In genomic region chr2:38797953-38798352, GRCh38 we compare ENCODE assay signal across 22 cellular contexts. TPM values are rescaled to one million over a fixed set of nuclear protein-coding genes. Genes with fewer than 3 reads are reported as not detected.
A peak's percentile ranks its signal among the peaks of the same experiment; 100 is the strongest.
DNase-seq lines count a peak whose midpoint lies in the region; ATAC-seq, FAIRE-seq and TF ChIP-seq lines count a peak whose summit lies in the region.
"Had no signal": no experiment of that assay in that cellular context is flagged by ENCODE, and none has a peak within 500 bp of the region (broad histone marks: within the 10 kb centered on the region; RNA-seq: fewer than 3 reads in every experiment).

No MANE protein-coding gene starts in this region.

- no peak overlapping the region for H3K4me3 Mint-ChIP-seq in nephron progenitor cell
- H3K4me3 Mint-ChIP-seq: CD8-positive, alpha-beta T cell; GM23338 had no signal

- H3K36me3 ChIP-seq in IMR-90 (ENCODE audit: control insufficient read depth, insufficient read depth, low read length) (peaks cover 13% of the 10 kb centered on the region), hepatocyte (replicated peaks; ENCODE audit: insufficient read depth, low read depth) (no peaks in the 10 kb centered on the region), Karpas-422 (ENCODE audit: insufficient read depth, low read length) (peaks cover 10% of the 10 kb centered on the region; the same call in 1 of the 2 replicates)

- H2AK9ac ChIP-seq in IMR-90 (replicated peaks; ENCODE audit: low read depth, low read length, poor library complexity) = no peak overlapping the region

- H3K27ac ChIP-seq in A549 (peak overlapping the region; percentile 24 to 36; a peak in 3 of 6 replicates), IMR-90 (ENCODE audit: insufficient read depth, low read length) (no peak overlapping the region), hepatocyte (peak overlapping the region; percentile 30), Karpas-422 (ENCODE audit: low read length) (no peak overlapping the region)
- H3K27ac ChIP-seq: BLaER1 treated with 17β-estradiol and CSF1 and Interleukin-3, amounts not matched to agents 10 nM and 100 nM; HL-60; RWPE1 had no signal

- H4K20me1 ChIP-seq in IMR-90 (ENCODE audit: insufficient read depth, low read length) = no peaks in the 10 kb centered on the region
- no peaks in the 10 kb centered on the region for H4K20me1 ChIP-seq in hepatocyte (ENCODE audit: insufficient read depth, poor library complexity, severe bottlenecking)
- no peaks in the 10 kb centered on the region for H4K20me1 ChIP-seq in Karpas-422 (ENCODE audit: insufficient read depth, low read depth, low read length)
- H4K20me1 ChIP-seq: BLaER1 treated with 17β-estradiol and CSF1 and Interleukin-3, amounts not matched to agents 10 nM and 100 nM had no signal

- CTCF ChIA-PET in A549 (lab: Yijun Ruan, JAX) (interaction anchor here (0.6 to 0.9 kb wide), 2 partner anchors 8 to 52 kb away, joined by 3 to 4 read pairs; no protein-coding TSS in a partner anchor), IMR-90 (lab: Yijun Ruan, JAX) (no interaction called here)

- H3K79me2 ChIP-seq in hepatocyte (no peaks in the 10 kb centered on the region), Karpas-422 (ENCODE audit: low read length) (no peaks in the 10 kb centered on the region)

- no peaks in the 10 kb centered on the region for H3K27me3 Mint-ChIP-seq in nephron progenitor cell (ENCODE audit: low read depth, poor library complexity)

- H3K9me2 ChIP-seq in hepatocyte (replicated peaks; ENCODE audit: insufficient read depth) = no peaks in the 10 kb centered on the region
- H3K9me2 ChIP-seq in Karpas-422 (replicated peaks; ENCODE audit: insufficient read depth, low read length) = no peaks in the 10 kb centered on the region

- no peak overlapping the region for H3K4ac ChIP-seq in IMR-90 (ENCODE audit: low read depth, low read length)

- peak overlapping the region; percentile 89 for H3K27ac Mint-ChIP-seq in nephron progenitor cell
- H3K27ac Mint-ChIP-seq: CD8-positive, alpha-beta T cell; GM23338 had no signal

- peak; percentile 41 to 52; a peak in 4 of 6 replicates for ATAC-seq in A549
- no peak for ATAC-seq in IMR-90 (ENCODE audit: low read depth)
- ATAC-seq: CD8-positive, alpha-beta T cell; GM23338; PC-3 had no signal

- no peak for DNase-seq in A549 (ENCODE audit: low read depth in 1 of 2, low spot score in 1 of 2)
- DNase-seq in IMR-90 = no peak
- no peak for DNase-seq in hepatocyte (ENCODE audit: low spot score)
- DNase-seq in nephron progenitor cell = no peak
- no peak for DNase-seq in OCI-M1 (lab: John Stamatoyannopoulos, UW)
- no peak for DNase-seq in Karpas-422
- no peak for DNase-seq in HuH-7.5 (ENCODE audit: low spot score)
- DNase-seq: CD8-positive, alpha-beta T cell; DMS53; HCEC 1CT; NCI-H1694 treated with DMSO at 0.1 percent for 48 hours; NCI-H2107; NCI-H510A treated with DMSO at 0.1 percent for 48 hours; NCI-H82; PC-3; SIG-M5 had no signal

- no peaks in the 10 kb centered on the region for H3K9me3 Mint-ChIP-seq in nephron progenitor cell
- H3K9me3 Mint-ChIP-seq: CD8-positive, alpha-beta T cell; GM23338 had no signal

- no peak overlapping the region for H3K56ac ChIP-seq in IMR-90 (ENCODE audit: extremely low read depth, insufficient read depth, low read length)

- H2BK15ac ChIP-seq in IMR-90 (ENCODE audit: low read depth, low read length) = no peak overlapping the region

- no peak for FAIRE-seq in A549 (lab: Jason Lieb, UNC)
- FAIRE-seq: GM12891, HTR-8/SVneo had no signal

- H3K14ac ChIP-seq in IMR-90 (replicated peaks; ENCODE audit: low read depth, low read length) = no peak overlapping the region

- H2BK20ac ChIP-seq in IMR-90 (ENCODE audit: low read depth, low read length) = no peak overlapping the region

- H3K36me3 Mint-ChIP-seq in nephron progenitor cell (ENCODE audit: low read depth) = peaks cover 40% of the 10 kb centered on the region

- H3K9me1 ChIP-seq in IMR-90 (ENCODE audit: insufficient read depth, low read length) = 0 out of 2 replicates have a peak, but pooled peaks cover 4% of the 10 kb centered on the region

- H3K9me3 ChIP-seq in A549 (no peaks in the 10 kb centered on the region), IMR-90 (ENCODE audit: control insufficient read depth, insufficient read depth, low read length) (no peaks in the 10 kb centered on the region), hepatocyte (ENCODE audit: low read depth) (no peaks in the 10 kb centered on the region), Karpas-422 (ENCODE audit: low read length) (no peaks in the 10 kb centered on the region)
- H3K9me3 ChIP-seq: BLaER1 treated with 17β-estradiol and CSF1 and Interleukin-3, amounts not matched to agents 10 nM and 100 nM had no signal

- no peak for TF ChIP-seq CTCF in A549 (IDR thresholded peaks at IDR 0.05)
- no peak for TF ChIP-seq CTCF in IMR-90 (conservative IDR thresholded peaks at IDR 0.05; ENCODE audit: low read depth, low read length)
- no peak for TF ChIP-seq CTCF in hepatocyte (IDR thresholded peaks at IDR 0.05; ENCODE audit: poor library complexity)
- no peak for TF ChIP-seq CTCF in nephron progenitor cell (IDR thresholded peaks at IDR 0.05)

- H3K79me1 ChIP-seq in IMR-90 (ENCODE audit: low read depth in 1 of 2, low read length in 2 of 2) = no peaks in the 10 kb centered on the region

- H3K23ac ChIP-seq in IMR-90 (ENCODE audit: low read depth, low read length) = no peak overlapping the region

- no peak overlapping the region for H2AFZ ChIP-seq in IMR-90 (replicated peaks; ENCODE audit: low read length, poor library complexity)
- H2AFZ ChIP-seq in hepatocyte = no peak overlapping the region
- H2AFZ ChIP-seq in Karpas-422 (ENCODE audit: low read length) = no peak overlapping the region
- H2AFZ ChIP-seq: GM23338 had no signal

- WGBS in A549 (ENCODE audit: missing lambda C conversion rate) = 82% methylated on average over 3 of the region's 3 CpGs
- no CpG with 5 or more reads among the region's 3 CpGs for WGBS in IMR-90 (ENCODE audit: extremely low coverage in 2 of 2, insufficient read length in 1 of 2), 2 experiments
- WGBS in hepatocyte (ENCODE audit: low lambda C conversion rate, missing lambda C conversion rate) = 82% methylated on average over 3 of the region's 3 CpGs

- no peak for TF ChIP-seq RAD21 in A549 (conservative IDR thresholded peaks at IDR 0.05 in 1 of 2, IDR thresholded peaks at IDR 0.05 in 1 of 2)
- TF ChIP-seq RAD21 in IMR-90 (IDR thresholded peaks at IDR 0.05; ENCODE audit: low read length) = no peak

- H3K18ac ChIP-seq in IMR-90 (ENCODE audit: low read depth, low read length) = no peak overlapping the region

- no peak overlapping the region for H4K91ac ChIP-seq in IMR-90 (ENCODE audit: insufficient read depth, low read depth, low read length)

- no peak overlapping the region for H2AK5ac ChIP-seq in IMR-90 (ENCODE audit: low read depth, low read length)

- H3K27me3 ChIP-seq in IMR-90 (ENCODE audit: control insufficient read depth, insufficient read depth, low read length) = no peaks in the 10 kb centered on the region
- no peaks in the 10 kb centered on the region for H3K27me3 ChIP-seq in hepatocyte
- no peaks in the 10 kb centered on the region for H3K27me3 ChIP-seq in Karpas-422 (ENCODE audit: low read length)
- H3K27me3 ChIP-seq: BLaER1 treated with 17β-estradiol and CSF1 and Interleukin-3, amounts not matched to agents 10 nM and 100 nM had no signal

- POLR2A ChIA-PET in A549 (lab: Yijun Ruan, JAX) (interaction anchor here (7.4 kb wide), 1 partner anchor 48 kb away, joined by 38 read pairs; the partner anchor contains the start of gene SRSF7), IMR-90 (lab: Charles Lee; ENCODE audit: unreplicated experiment) (no interaction called here)

- TF ChIP-seq POLR2A in A549 (IDR thresholded peaks at IDR 0.05; ENCODE audit: low read length) = no peak
- TF ChIP-seq POLR2A in IMR-90 (IDR thresholded peaks at IDR 0.05; ENCODE audit: low read depth, low read length) = no peak

- TSS peak; percentile 95 for BruUV-seq in IMR-90 (replicated peaks; lab: Mats Ljungman, UMichigan)

- intact Hi-C loops in IMR-90 (cut with micrococcal nuclease) = no loop called here

- dilution Hi-C loops in IMR-90 (cut with HindIII; ENCODE audit: low sequenced_read_pairs, unreplicated experiment) = no loop called here

- H3K9ac ChIP-seq in IMR-90 (ENCODE audit: low read depth, low read length) (no peak overlapping the region), Karpas-422 (ENCODE audit: low read length) (no peak overlapping the region)
- H3K9ac ChIP-seq: BLaER1 treated with 17β-estradiol and CSF1 and Interleukin-3, amounts not matched to agents 10 nM and 100 nM had no signal

- H4K8ac ChIP-seq in IMR-90 (ENCODE audit: low read depth in 2 of 2, low read length in 2 of 2) = no peak overlapping the region

- H3K4me1 ChIP-seq in A549 = peaks cover 28% of the 10 kb centered on the region
- H3K4me1 ChIP-seq in IMR-90 (ENCODE audit: control insufficient read depth, insufficient read depth, low read length) = no peaks in the 10 kb centered on the region
- H3K4me1 ChIP-seq in hepatocyte (ENCODE audit: insufficient read depth) = peaks cover 9% of the 10 kb centered on the region
- no peaks in the 10 kb centered on the region for H3K4me1 ChIP-seq in Karpas-422 (ENCODE audit: low read length)

- H3K4me2 ChIP-seq in A549 (peak overlapping the region; percentile 53), IMR-90 (ENCODE audit: low read depth, low read length) (no peak overlapping the region), hepatocyte (no peak overlapping the region), Karpas-422 (ENCODE audit: low read depth, low read length, poor library complexity, severe bottlenecking) (no peak overlapping the region)
- H3K4me2 ChIP-seq: BLaER1 treated with 17β-estradiol and CSF1 and Interleukin-3, amounts not matched to agents 10 nM and 100 nM; GM23338 had no signal

- no peak overlapping the region for H2BK5ac ChIP-seq in IMR-90 (ENCODE audit: low read depth, low read length, poor library complexity, severe bottlenecking)

- no peak for TF ChIP-seq EP300 in A549 (IDR thresholded peaks at IDR 0.05)

- H3K4me3 ChIP-seq in A549 = no peak overlapping the region
- no peak overlapping the region for H3K4me3 ChIP-seq in IMR-90 (ENCODE audit: insufficient read depth, low read depth, low read length)
- no peak overlapping the region for H3K4me3 ChIP-seq in hepatocyte
- no peak overlapping the region for H3K4me3 ChIP-seq in Karpas-422 (ENCODE audit: low read length)
- H3K4me3 ChIP-seq: BLaER1 treated with 17β-estradiol and CSF1 and Interleukin-3, amounts not matched to agents 10 nM and 100 nM; GM23338 had no signal

- in situ Hi-C loops in IMR-90 (cut with MboI; ENCODE audit: low sequenced_read_pairs) = no loop called here

- no peak overlapping the region for H4K5ac ChIP-seq in IMR-90 (ENCODE audit: low read depth, low read length)

- peaks cover 11% of the 10 kb centered on the region for H3K4me1 Mint-ChIP-seq in nephron progenitor cell
- H3K4me1 Mint-ChIP-seq: GM23338 had no signal

- H2BK120ac ChIP-seq in IMR-90 (ENCODE audit: low read depth, low read length) = no peak overlapping the region

RNA-seq across cellular contexts. Expression of gene GEMIN6, which starts 19.9 kb away (rescaled TPM):
- 46.7 and 51.2 TPM in 2 replicates for polyA plus RNA-seq in A549 (2011; rRNA removed)
- 19.8 and 22.5 TPM in 2 replicates for polyA plus RNA-seq in A549 (2012; cell fraction: cytosol; rRNA removed)
- 4.4 and 8.1 TPM in 2 replicates for polyA plus RNA-seq in A549 (2012; cell fraction: nucleus; rRNA removed)
- 53.2 to 59.0 TPM (median 53.5 TPM) in 3 replicates for polyA plus RNA-seq in A549 (2017; fragmentation: RNase III; extraction: RNeasy Plus Mini Kit Qiagen cat#74134 plus additional on column Dnase treatment)
- 8.5 and 12.0 TPM in 2 replicates for polyA minus RNA-seq in A549 (2011; rRNA and poly(A)+ RNA removed)
- 7.7 and 10.3 TPM in 2 replicates for total RNA-seq in IMR-90 (2012; rRNA removed)
- 7.4 and 9.4 TPM in 2 replicates for polyA plus RNA-seq in IMR-90 (2012; rRNA removed)
- polyA plus RNA-seq in IMR-90 (2012; cell fraction: cytosol; rRNA removed) = 2.3 and 5.1 TPM in 2 replicates
- 0.36 and 2.1 TPM in 2 replicates for polyA plus RNA-seq in IMR-90 (2012; cell fraction: nucleus; rRNA removed; ENCODE audit: low replicate concordance)
- total RNA-seq in hepatocyte = 12.6 and 15.7 TPM in 2 replicates
- polyA plus RNA-seq in hepatocyte = 13.4 and 16.2 TPM in 2 replicates
- 16.2 and 20.1 TPM in 2 replicates for total RNA-seq in Karpas-422 (2014; rRNA removed; shearing (Covaris generic); ENCODE audit: low replicate concordance)

RNA-seq across cellular contexts. Expression of gene SRSF7, which starts 46.8 kb away (rescaled TPM):
- polyA plus RNA-seq in A549 (2011; rRNA removed) (356 and 544 TPM in 2 replicates), A549 (2017; fragmentation: RNase III; extraction: RNeasy Plus Mini Kit Qiagen cat#74134 plus additional on column Dnase treatment) (355 to 422 TPM (median 397 TPM) in 3 replicates), IMR-90 (2012; rRNA removed) (191 and 193 TPM in 2 replicates), hepatocyte (147 and 172 TPM in 2 replicates)
- 225 and 298 TPM in 2 replicates for polyA plus RNA-seq in A549 (2012; cell fraction: cytosol; rRNA removed)
- 157 and 250 TPM in 2 replicates for polyA plus RNA-seq in A549 (2012; cell fraction: nucleus; rRNA removed)
- 287 and 351 TPM in 2 replicates for polyA minus RNA-seq in A549 (2011; rRNA and poly(A)+ RNA removed)
- total RNA-seq in IMR-90 (2012; rRNA removed) (148 and 260 TPM in 2 replicates), hepatocyte (113 and 120 TPM in 2 replicates)
- 39.8 and 81.0 TPM in 2 replicates for polyA plus RNA-seq in IMR-90 (2012; cell fraction: cytosol; rRNA removed)
- 30.2 and 247 TPM in 2 replicates for polyA plus RNA-seq in IMR-90 (2012; cell fraction: nucleus; rRNA removed; ENCODE audit: low replicate concordance)
- total RNA-seq in Karpas-422 (2014; rRNA removed; shearing (Covaris generic); ENCODE audit: low replicate concordance) = 154 and 176 TPM in 2 replicates

Comparison
In these comparisons a context has a peak if more than half of its experiments do, and no peak if none do; other contexts are left out.
1. H3K27ac ChIP-seq: peak in A549 (2 of 2) and hepatocyte (single experiment); none in IMR-90 (single experiment) and Karpas-422 (single experiment).